In genomic region chr10:132222726-132223125, GRCh38 we compare ENCODE assay signal across 2 cellular contexts.
TF ChIP-seq lines count a peak whose summit lies in the region.

No MANE protein-coding gene starts in this region.

TF ChIP-seq in GM23338, 12 proteins besides CTCF, POLR2A, EP300 and RAD21 (continued from another document):
- TF ChIP-seq STAT1 (IDR thresholded peaks at IDR 0.05; ENCODE audit: unreplicated experiment) = no peak
TF ChIP-seq in GM23338: peak in this region for 0.

TF ChIP-seq in IMR-90, 13 proteins besides CTCF, POLR2A, EP300 and RAD21 (continued from another document):
- TF ChIP-seq BHLHE40 (IDR thresholded peaks at IDR 0.05; ENCODE audit: low read depth, low read length) (no peak), SMC3 (IDR thresholded peaks at IDR 0.05; ENCODE audit: low read depth, low read length) (no peak), FOS (IDR thresholded peaks at IDR 0.05; ENCODE audit: low read depth, low read length) (no peak), MAFK (IDR thresholded peaks at IDR 0.05; ENCODE audit: low read depth, low read length) (no peak), MAZ (IDR thresholded peaks at IDR 0.05; ENCODE audit: borderline replicate concordance, low read depth, low read length) (no peak), USF2 (IDR thresholded peaks at IDR 0.05; ENCODE audit: low read depth, low read length) (no peak), ELK1 (IDR thresholded peaks at IDR 0.05; ENCODE audit: borderline replicate concordance, low read depth, low read length) (no peak), CHD1 (IDR thresholded peaks at IDR 0.05; ENCODE audit: low read depth, low read length) (no peak)
TF ChIP-seq in IMR-90: peak in this region for 0.
